ENCODE assay signal across 18 cellular contexts in genomic region chr2:62144689-62145477, GRCh38. TPM values are rescaled to one million over a fixed set of nuclear protein-coding genes. Genes with fewer than 3 reads are reported as not detected.
DNase-seq lines count a peak whose midpoint lies in the region; ATAC-seq, FAIRE-seq and TF ChIP-seq lines count a peak whose summit lies in the region.
"Had no signal": no experiment of that assay in that cellular context is flagged by ENCODE, and none has a peak within 500 bp of the region (broad histone marks: within the 10 kb centered on the region; RNA-seq: fewer than 3 reads in every experiment).

No MANE protein-coding gene starts in this region.

- POLR2A ChIA-PET in GM12878 (lab: Charles Lee) = interaction anchor here (0.9 to 3.3 kb wide), 14 partner anchors 10 to 161 kb away, joined by 3 to 20 read pairs (median 5); partner anchors contain the start of gene B3GNT2

- CTCF ChIA-PET in GM12878 (lab: Yijun Ruan, JAX) = interaction anchor here (1.0 to 6.2 kb wide), 9 partner anchors 12 to 269 kb away, joined by 3 to 35 read pairs (median 5); no protein-coding TSS in a partner anchor

- SMC1A ChIA-PET in GM12878 (lab: Charles Lee; ENCODE audit: uncharacterized antibody, unreplicated experiment) = interaction anchor here (0.9 to 8.0 kb wide), 23 partner anchors 8 to 266 kb away, joined by 3 to 91 read pairs (median 4); no protein-coding TSS in a partner anchor

- H4K20me1 ChIP-seq in GM12878 (ENCODE audit: control insufficient read depth, insufficient read depth) = no peaks in the 10 kb centered on the region

- in situ Hi-C loops in GM12878 (cut with MboI) = loop anchor here (5.0 kb wide), 1 partner anchor 162 kb away; no protein-coding TSS in a partner anchor

- H3K36me3 ChIP-seq in GM06990 (ENCODE audit: control insufficient read depth, insufficient read depth, low read length) = no peaks in the 10 kb centered on the region; the same call in 1 of the 2 replicates
- no peaks in the 10 kb centered on the region; a peak in 1 of 4 replicates for H3K36me3 ChIP-seq in GM12878 (ENCODE audit: control insufficient read depth in 2 of 2, insufficient read depth in 2 of 2, low read length in 1 of 2)

- peak overlapping the region; percentile 90 for H3K27ac ChIP-seq in GM12878 (ENCODE audit: control insufficient read depth, insufficient read depth)
- H3K27ac ChIP-seq: RWPE1 had no signal

- FAIRE-seq in GM12878 (lab: Jason Lieb, UNC) = no peak

- peaks cover 83% of the 10 kb centered on the region for H3K4me1 ChIP-seq in GM12878 (ENCODE audit: control insufficient read depth, insufficient read depth, low read length)

- H3K27ac Mint-ChIP-seq in stimulated activated naive B cell treated with anti-CD40 and anti-IgM and Interleukin-4, amounts not matched to agents 10 μg/mL and 1 μg/mL and 100 μg/mL, for 72 hours = peak overlapping the region; percentile 25

- 52% methylated on average over 5 of the region's 5 CpGs for WGBS in GM12878 (ENCODE audit: insufficient coverage, insufficient replicate concordance, low lambda C conversion rate, missing lambda C conversion rate)

- peaks cover 0 to 1% of the 10 kb centered on the region in 2 donors for H3K9me3 Mint-ChIP-seq in stimulated activated naive B cell treated with anti-CD40 and anti-IgM and Interleukin-4, amounts not matched to agents 10 μg/mL and 1 μg/mL and 100 μg/mL, for 72 hours

- intact Hi-C loops in GM12878 (cut with micrococcal nuclease; ENCODE audit: unreplicated experiment) = loop anchor here (2.0 to 10.0 kb wide), 7 partner anchors 52 to 590 kb away; partner anchors contain the start of gene B3GNT2
- intact Hi-C loops in posterior vena cava (cut with DNase I) = no loop called here

- TF ChIP-seq CTCF in GM06990 (IDR thresholded peaks at IDR 0.05; ENCODE audit: insufficient read depth, low read length, poor library complexity, severe bottlenecking) = no peak
- no peak for TF ChIP-seq CTCF in GM12878 (IDR thresholded peaks at IDR 0.05 in 2 of 3, conservative IDR thresholded peaks at IDR 0.05 in 1 of 3; ENCODE audit: control insufficient read depth in 2 of 3, extremely low read depth in 1 of 3, insufficient read depth in 1 of 3, low read depth in 3 of 3, low read length in 3 of 3)
- TF ChIP-seq CTCF in GM10266 (IDR thresholded peaks at IDR 0.05; ENCODE audit: control insufficient read depth, insufficient read depth, low read depth, missing control alignments) = no peak

- TF ChIP-seq EP300 in GM12878 (IDR thresholded peaks at IDR 0.05; ENCODE audit: borderline replicate concordance in 1 of 2, control insufficient read depth in 1 of 2, low read depth in 2 of 2, low read length in 2 of 2) = no peak

- no peaks in the 10 kb centered on the region for H3K27me3 Mint-ChIP-seq in stimulated activated naive B cell treated with anti-CD40 and anti-IgM and Interleukin-4, amounts not matched to agents 10 μg/mL and 1 μg/mL and 100 μg/mL, for 72 hours

- H3K4me3 Mint-ChIP-seq in stimulated activated naive B cell treated with anti-CD40 and anti-IgM and Interleukin-4, amounts not matched to agents 10 μg/mL and 1 μg/mL and 100 μg/mL, for 72 hours = peak overlapping the region in 1 of 2 donors; percentile 22

- RAD21 ChIA-PET in GM12878 (lab: Charles Lee; ENCODE audit: unreplicated experiment) = interaction anchor here (1.0 to 10.7 kb wide), 23 partner anchors 9 to 266 kb away, joined by 3 to 83 read pairs (median 6); no protein-coding TSS in a partner anchor

- no peaks in the 10 kb centered on the region for H3K27me3 ChIP-seq in GM06990 (replicated peaks; ENCODE audit: control insufficient read depth, insufficient read depth, low read length)
- H3K27me3 ChIP-seq in GM12878 (replicated peaks in 1 of 2; ENCODE audit: control insufficient read depth in 2 of 2, insufficient read depth in 2 of 2, low read length in 1 of 2) = no peaks in the 10 kb centered on the region

- no peak overlapping the region for H3K4me3 ChIP-seq in GM06990 (replicated peaks; ENCODE audit: low read depth, low read length)
- no peak overlapping the region for H3K4me3 ChIP-seq in GM12878

- peaks cover 57% of the 10 kb centered on the region for H3K79me2 ChIP-seq in GM12878 (ENCODE audit: control insufficient read depth, insufficient read depth, low read length)

- H3K9ac ChIP-seq in GM12878 (ENCODE audit: control insufficient read depth, insufficient read depth, low read length) = peak overlapping the region; percentile 68

- TF ChIP-seq POLR2A in GM19099 (IDR thresholded peaks at IDR 0.05; ENCODE audit: extremely low read depth, insufficient read length, low read depth) (peak; percentile 14), GM12878 (IDR thresholded peaks at IDR 0.05; ENCODE audit: low read depth, low read length) (no peak)

- H3K36me3 Mint-ChIP-seq in stimulated activated naive B cell treated with anti-CD40 and anti-IgM and Interleukin-4, amounts not matched to agents 10 μg/mL and 1 μg/mL and 100 μg/mL, for 72 hours = peaks cover 13 to 20% of the 10 kb centered on the region in 2 donors

- DNase-seq in GM06990 (ENCODE audit: extremely low read depth, insufficient read length) = peak; percentile 28
- no peak for DNase-seq in GM12878 (ENCODE audit: low read depth, low spot score)
- DNase-seq in stimulated activated naive B cell treated with anti-CD40 and anti-IgM and Interleukin-4, amounts not matched to agents 10 μg/mL and 1 μg/mL and 100 μg/mL, for 72 hours = no peak
- no peak for DNase-seq in stimulated activated CD4-positive, alpha-beta T cell treated with anti-CD3 and anti-CD28 coated beads, Interleukin-12 subunit alpha, Interleukin-12 subunit beta, amount 100 ng/mL, for 4 hours
- DNase-seq in GM10266 (ENCODE audit: extremely low spot score) = no peak
- DNase-seq in posterior vena cava (ENCODE audit: low spot score) = no peak
- DNase-seq: DMS79 treated with DMSO at 0.1 percent for 48 hours, GOT3, NCI-H187, NCI-H2227 treated with DMSO at 0.1 percent for 48 hours, NCI-H510A treated with DMSO at 0.1 percent for 48 hours, NCI-H774, PC-3, SIG-M5, T-helper 1 cell had no signal

- peak overlapping the region; percentile 78 for H3K4me2 ChIP-seq in GM12878 (ENCODE audit: control insufficient read depth, insufficient read depth)

- no peak; the same call in 2 of the 3 replicates for ATAC-seq in GM12878
- ATAC-seq in stimulated activated naive B cell treated with anti-CD40 and anti-IgM and Interleukin-4, amounts not matched to agents 10 μg/mL and 1 μg/mL and 100 μg/mL, for 72 hours (replicated peaks) = no peak
- ATAC-seq: HCT116, PC-3 had no signal

- H2AFZ ChIP-seq in GM12878 (ENCODE audit: control insufficient read depth, low read depth, low read length) = peak overlapping the region; percentile 5

- no peak for TF ChIP-seq RAD21 in GM12878 (IDR thresholded peaks at IDR 0.05; ENCODE audit: insufficient read depth, low read depth, low read length)

- H3K4me1 Mint-ChIP-seq in stimulated activated naive B cell treated with anti-CD40 and anti-IgM and Interleukin-4, amounts not matched to agents 10 μg/mL and 1 μg/mL and 100 μg/mL, for 72 hours = peaks cover 32 to 49% of the 10 kb centered on the region in 2 donors

- H3K9me3 ChIP-seq in GM12878 (replicated peaks; ENCODE audit: control insufficient read depth, insufficient read depth, low read length) = no peaks in the 10 kb centered on the region; the same call in 1 of the 3 replicates

- BruUV-seq in GM12878 (replicated peaks; lab: Mats Ljungman, UMichigan) = no TSS peak

TF ChIP-seq in GM12878, 131 proteins besides CTCF, POLR2A, EP300 and RAD21 (continues in another document):
- TF ChIP-seq POLR2AphosphoS5 (IDR thresholded peaks at IDR 0.05; ENCODE audit: low read length) (no peak), NRF1 (conservative IDR thresholded peaks at IDR 0.05; ENCODE audit: low read depth, low read length) (no peak), ATF7 (IDR thresholded peaks at IDR 0.05; ENCODE audit: low read depth) (peak; percentile 30; the same call in 1 of the 2 replicates), PKNOX1 (IDR thresholded peaks at IDR 0.05) (peak; percentile 64), SIX5 (IDR thresholded peaks at IDR 0.05; ENCODE audit: low read depth, low read length, severe bottlenecking) (no peak), BACH1 (IDR thresholded peaks at IDR 0.05; ENCODE audit: borderline replicate concordance) (no peak), SMARCA5 (IDR thresholded peaks at IDR 0.05) (peak; percentile 26; the same call in 1 of the 2 replicates)

RNA-seq across cellular contexts. Expression of gene B3GNT2, which starts 51.0 kb away (rescaled TPM):
- 162 and 165 TPM in 2 replicates for total RNA-seq in GM12878 (2013; cell fraction: nucleolus; rRNA removed)
- total RNA-seq in GM12878 (2014; rRNA removed) (78.7 and 97.7 TPM in 2 replicates), GM12878 (2014; rRNA removed; fragmentation: Illumina TruSeq; extraction: Trizol) (93.5 and 98.4 TPM in 2 replicates), GM12878 (2021) (59.6 and 63.8 TPM in 2 replicates), posterior vena cava (10 to 100 TPM; 12.5 to 16.2 TPM)
- 31.4 TPM for polyA plus RNA-seq in GM12878 (2011; ENCODE audit: low read depth)
- polyA plus RNA-seq in GM12878 (2011; rRNA removed) (73.9 and 100 TPM in 2 replicates), GM12878 (2014; fragmentation: Illumina TruSeq; extraction: Trizol) (84.8 and 117 TPM in 2 replicates), GM12878 (2014; fragmentation: Nextera tagmentation; extraction: Ambion mirVana) (10 to 100 TPM; 19.7 to 36.5 TPM), GM12878 (2014; rRNA removed) (48.3 and 58.9 TPM in 2 replicates), GM12878 (2016; fragmentation: Nextera tagmentation; extraction: Ambion mirVana) (100 to 1,000 TPM; 102 to 103 TPM)
- polyA plus RNA-seq in GM12878 (2011; cell fraction: cytosol; rRNA removed) = 32.6 and 37.4 TPM in 2 replicates
- polyA plus RNA-seq in GM12878 (2011; cell fraction: nucleus; rRNA removed) = 25.4 and 27.2 TPM in 2 replicates
- polyA plus RNA-seq in GM12878 (2012) = 41.8 and 83.8 TPM in 2 replicates
- 72.0 and 80.5 TPM in 2 replicates for polyA minus RNA-seq in GM12878 (2011; rRNA and poly(A)+ RNA removed)
- polyA minus RNA-seq in GM12878 (2011; cell fraction: cytosol; rRNA and poly(A)+ RNA removed) = 27.7 and 31.4 TPM in 2 replicates
- 20.8 and 31.0 TPM in 2 replicates for polyA minus RNA-seq in GM12878 (2011; cell fraction: nucleus; rRNA and poly(A)+ RNA removed)
